In genomic region chr16:56847173-56847948, GRCh38 we compare ENCODE assay signal across 10 cellular contexts. TPM values are rescaled to one million over a fixed set of nuclear protein-coding genes. Genes with fewer than 3 reads are reported as not detected.
DNase-seq lines count a peak whose midpoint lies in the region; ATAC-seq and TF ChIP-seq lines count a peak whose summit lies in the region.
"Had no signal": no experiment of that assay in that cellular context is flagged by ENCODE, and none has a peak within 500 bp of the region (broad histone marks: within the 10 kb centered on the region; RNA-seq: fewer than 3 reads in every experiment).

No MANE protein-coding gene starts in this region.

- peaks cover 44% of the 10 kb centered on the region for H3F3A ChIP-seq in SK-N-SH (replicated peaks; ENCODE audit: insufficient read depth)

- H3K4me3 ChIP-seq in SK-N-SH (ENCODE audit: low read depth in 2 of 2, low read length in 1 of 2) (no peak overlapping the region), fibroblast of villous mesenchyme (ENCODE audit: low read depth, low read length) (no peak overlapping the region), WERI-Rb-1 (ENCODE audit: low read depth, low read length) (no peak overlapping the region)
- H3K4me3 ChIP-seq: A549 had no signal

- H3K4me1 Mint-ChIP-seq in T-helper 1 cell treated with Interleukin-12 subunit alpha and Interleukin-12 subunit beta and Interleukin-4 antibody, amounts not matched to agents 30 μg/mL and 1 μg/mL, for 36 hours (ENCODE audit: low read depth) = peaks cover 15% of the 10 kb centered on the region
- peaks cover 18% of the 10 kb centered on the region for H3K4me1 Mint-ChIP-seq in stimulated activated effector memory CD8-positive, alpha-beta T cell treated with anti-CD3 and anti-CD28 coated beads, Interleukin-12 subunit alpha, Interleukin-12 subunit beta, amount 100 ng/mL, for 72 hours

- H3K4me3 Mint-ChIP-seq in T-helper 1 cell treated with Interleukin-12 subunit alpha and Interleukin-12 subunit beta and Interleukin-4 antibody, amounts not matched to agents 30 μg/mL and 1 μg/mL, for 36 hours = no peak overlapping the region
- H3K4me3 Mint-ChIP-seq in stimulated activated effector memory CD8-positive, alpha-beta T cell treated with anti-CD3 and anti-CD28 coated beads, Interleukin-12 subunit alpha, Interleukin-12 subunit beta, amount 100 ng/mL, for 72 hours = peak overlapping the region; percentile 25

- H3K27ac Mint-ChIP-seq in T-helper 1 cell treated with Interleukin-12 subunit alpha and Interleukin-12 subunit beta and Interleukin-4 antibody, amounts not matched to agents 30 μg/mL and 1 μg/mL, for 36 hours = peak overlapping the region; percentile 52
- H3K27ac Mint-ChIP-seq in stimulated activated effector memory CD8-positive, alpha-beta T cell treated with anti-CD3 and anti-CD28 coated beads, Interleukin-12 subunit alpha, Interleukin-12 subunit beta, amount 100 ng/mL, for 72 hours = peak overlapping the region; percentile 7

- ATAC-seq in SK-N-SH treated with all-trans-retinoic acid at 6 μM for 48 hours (no peak; the same call in 2 of the 3 replicates), esophagus mucosa (no peak), HG02970 (IDR thresholded peaks at IDR 0.05; ENCODE audit: low FRiP score, unreplicated experiment) (no peak)
- peak; percentile 68 for ATAC-seq in stimulated activated effector memory CD8-positive, alpha-beta T cell treated with anti-CD3 and anti-CD28 coated beads, Interleukin-12 subunit alpha, Interleukin-12 subunit beta, amount 100 ng/mL, for 72 hours

- POLR2A ChIA-PET in SK-N-SH (lab: Yijun Ruan, JAX) = no interaction called here

- DNase-seq in SK-N-SH (no peak), fibroblast of villous mesenchyme (ENCODE audit: low read depth) (peak; percentile 37), WERI-Rb-1 (no peak)
- DNase-seq in stimulated activated effector memory CD8-positive, alpha-beta T cell treated with anti-CD3 and anti-CD28 coated beads, Interleukin-12 subunit alpha, Interleukin-12 subunit beta, amount 100 ng/mL, for 72 hours (ENCODE audit: low spot score in 2 of 2) = no peak

- no peaks in the 10 kb centered on the region for H3K27me3 Mint-ChIP-seq in T-helper 1 cell treated with Interleukin-12 subunit alpha and Interleukin-12 subunit beta and Interleukin-4 antibody, amounts not matched to agents 30 μg/mL and 1 μg/mL, for 36 hours (ENCODE audit: low read depth)

- peak overlapping the region; percentile 60 for H3K4me2 ChIP-seq in SK-N-SH

- TF ChIP-seq RAD21 in SK-N-SH (IDR thresholded peaks at IDR 0.05; ENCODE audit: low read length) = no peak

- no peaks in the 10 kb centered on the region for H4K20me1 ChIP-seq in SK-N-SH (ENCODE audit: insufficient read depth)

- peaks cover 17 to 23% of the 10 kb centered on the region in 2 experiments for H3K36me3 ChIP-seq in SK-N-SH (replicated peaks in 1 of 2; ENCODE audit: control insufficient read depth in 1 of 2, insufficient read depth in 2 of 2, low read length in 1 of 2)
- H3K36me3 ChIP-seq in WERI-Rb-1 = peaks cover 23% of the 10 kb centered on the region

- TF ChIP-seq CTCF in SK-N-SH (IDR thresholded peaks at IDR 0.05) = no peak
- TF ChIP-seq CTCF in fibroblast of villous mesenchyme (IDR thresholded peaks at IDR 0.05; ENCODE audit: insufficient read depth, low read depth, low read length) = no peak
- no peak for TF ChIP-seq CTCF in WERI-Rb-1 (IDR thresholded peaks at IDR 0.05; ENCODE audit: low read depth, low read length)

- no peaks in the 10 kb centered on the region for H3K9me3 ChIP-seq in SK-N-SH
- no peaks in the 10 kb centered on the region for H3K9me3 ChIP-seq in WERI-Rb-1 (ENCODE audit: severe bottlenecking)
- H3K9me3 ChIP-seq: A549 had no signal

- TF ChIP-seq EP300 in SK-N-SH (IDR thresholded peaks at IDR 0.05; ENCODE audit: borderline replicate concordance in 1 of 2, low read depth in 1 of 2, low read length in 1 of 2) = no peak

- no peaks in the 10 kb centered on the region for H3K79me2 ChIP-seq in SK-N-SH (ENCODE audit: insufficient read depth)

- peaks cover 22% of the 10 kb centered on the region for H3K36me3 Mint-ChIP-seq in T-helper 1 cell treated with Interleukin-12 subunit alpha and Interleukin-12 subunit beta and Interleukin-4 antibody, amounts not matched to agents 30 μg/mL and 1 μg/mL, for 36 hours (ENCODE audit: low read depth)
- H3K36me3 Mint-ChIP-seq in stimulated activated effector memory CD8-positive, alpha-beta T cell treated with anti-CD3 and anti-CD28 coated beads, Interleukin-12 subunit alpha, Interleukin-12 subunit beta, amount 100 ng/mL, for 72 hours = peaks cover 38% of the 10 kb centered on the region

- peaks cover 8% of the 10 kb centered on the region for H3K9me3 Mint-ChIP-seq in T-helper 1 cell treated with Interleukin-12 subunit alpha and Interleukin-12 subunit beta and Interleukin-4 antibody, amounts not matched to agents 30 μg/mL and 1 μg/mL, for 36 hours
- H3K9me3 Mint-ChIP-seq in stimulated activated effector memory CD8-positive, alpha-beta T cell treated with anti-CD3 and anti-CD28 coated beads, Interleukin-12 subunit alpha, Interleukin-12 subunit beta, amount 100 ng/mL, for 72 hours = no peaks in the 10 kb centered on the region

- H3K27me3 ChIP-seq in SK-N-SH (ENCODE audit: insufficient read depth) (no peaks in the 10 kb centered on the region), WERI-Rb-1 (ENCODE audit: insufficient read depth, low read depth, severe bottlenecking) (no peaks in the 10 kb centered on the region)

- no peaks in the 10 kb centered on the region for H3K9me2 ChIP-seq in SK-N-SH

- H3K27ac ChIP-seq in SK-N-SH (ENCODE audit: low read depth in 2 of 2, low read length in 1 of 2) (peak overlapping the region; percentile 77 to 85), WERI-Rb-1 (no peak overlapping the region)

- 72% methylated on average over 10 of the region's 10 CpGs for WGBS in SK-N-SH (ENCODE audit: low lambda C conversion rate)

- peaks cover 37 to 46% of the 10 kb centered on the region in 2 experiments for H3K4me1 ChIP-seq in SK-N-SH (ENCODE audit: control insufficient read depth in 1 of 2, insufficient read depth in 2 of 2, low read depth in 1 of 2, low read length in 1 of 2)

- H3K9ac ChIP-seq in SK-N-SH = peak overlapping the region; percentile 42; the same call in 1 of the 2 replicates

- CTCF ChIA-PET in SK-N-SH (lab: Yijun Ruan, JAX) = interaction anchor here (0.7 to 2.4 kb wide), 4 partner anchors 20 to 118 kb away, joined by 3 to 10 read pairs (median 4); no protein-coding TSS in a partner anchor

- peak overlapping the region; percentile 69; the same call in 1 of the 2 replicates for H2AFZ ChIP-seq in SK-N-SH (ENCODE audit: low read depth)

TF ChIP-seq in SK-N-SH, 30 proteins besides CTCF, POLR2A, EP300 and RAD21 (continues in another document):
- TF ChIP-seq, protein P1, sequence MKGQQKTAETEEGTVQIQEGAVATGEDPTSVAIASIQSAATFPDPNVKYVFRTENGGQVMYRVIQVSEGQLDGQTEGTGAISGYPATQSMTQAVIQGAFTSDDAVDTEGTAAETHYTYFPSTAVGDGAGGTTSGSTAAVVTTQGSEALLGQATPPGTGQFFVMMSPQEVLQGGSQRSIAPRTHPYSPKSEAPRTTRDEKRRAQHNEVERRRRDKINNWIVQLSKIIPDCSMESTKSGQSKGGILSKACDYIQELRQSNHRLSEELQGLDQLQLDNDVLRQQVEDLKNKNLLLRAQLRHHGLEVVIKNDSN (IDR thresholded peaks at IDR 0.05; ENCODE audit: borderline replicate concordance, low read depth) = no peak
- no peak for TF ChIP-seq GABPA (IDR thresholded peaks at IDR 0.05; ENCODE audit: low read depth)
- TF ChIP-seq NFIC (IDR thresholded peaks at IDR 0.05; ENCODE audit: borderline replicate concordance) = no peak
- TF ChIP-seq, protein P2, sequence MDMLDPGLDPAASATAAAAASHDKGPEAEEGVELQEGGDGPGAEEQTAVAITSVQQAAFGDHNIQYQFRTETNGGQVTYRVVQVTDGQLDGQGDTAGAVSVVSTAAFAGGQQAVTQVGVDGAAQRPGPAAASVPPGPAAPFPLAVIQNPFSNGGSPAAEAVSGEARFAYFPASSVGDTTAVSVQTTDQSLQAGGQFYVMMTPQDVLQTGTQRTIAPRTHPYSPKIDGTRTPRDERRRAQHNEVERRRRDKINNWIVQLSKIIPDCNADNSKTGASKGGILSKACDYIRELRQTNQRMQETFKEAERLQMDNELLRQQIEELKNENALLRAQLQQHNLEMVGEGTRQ (IDR thresholded peaks at IDR 0.05; ENCODE audit: borderline replicate concordance, low read depth, low read length) = no peak

TF ChIP-seq in SK-N-SH treated with all-trans-retinoic acid at 6 μM for 48 hours, 23 proteins besides CTCF, POLR2A, EP300 and RAD21 (continues in another document):
- TF ChIP-seq, protein P3, sequence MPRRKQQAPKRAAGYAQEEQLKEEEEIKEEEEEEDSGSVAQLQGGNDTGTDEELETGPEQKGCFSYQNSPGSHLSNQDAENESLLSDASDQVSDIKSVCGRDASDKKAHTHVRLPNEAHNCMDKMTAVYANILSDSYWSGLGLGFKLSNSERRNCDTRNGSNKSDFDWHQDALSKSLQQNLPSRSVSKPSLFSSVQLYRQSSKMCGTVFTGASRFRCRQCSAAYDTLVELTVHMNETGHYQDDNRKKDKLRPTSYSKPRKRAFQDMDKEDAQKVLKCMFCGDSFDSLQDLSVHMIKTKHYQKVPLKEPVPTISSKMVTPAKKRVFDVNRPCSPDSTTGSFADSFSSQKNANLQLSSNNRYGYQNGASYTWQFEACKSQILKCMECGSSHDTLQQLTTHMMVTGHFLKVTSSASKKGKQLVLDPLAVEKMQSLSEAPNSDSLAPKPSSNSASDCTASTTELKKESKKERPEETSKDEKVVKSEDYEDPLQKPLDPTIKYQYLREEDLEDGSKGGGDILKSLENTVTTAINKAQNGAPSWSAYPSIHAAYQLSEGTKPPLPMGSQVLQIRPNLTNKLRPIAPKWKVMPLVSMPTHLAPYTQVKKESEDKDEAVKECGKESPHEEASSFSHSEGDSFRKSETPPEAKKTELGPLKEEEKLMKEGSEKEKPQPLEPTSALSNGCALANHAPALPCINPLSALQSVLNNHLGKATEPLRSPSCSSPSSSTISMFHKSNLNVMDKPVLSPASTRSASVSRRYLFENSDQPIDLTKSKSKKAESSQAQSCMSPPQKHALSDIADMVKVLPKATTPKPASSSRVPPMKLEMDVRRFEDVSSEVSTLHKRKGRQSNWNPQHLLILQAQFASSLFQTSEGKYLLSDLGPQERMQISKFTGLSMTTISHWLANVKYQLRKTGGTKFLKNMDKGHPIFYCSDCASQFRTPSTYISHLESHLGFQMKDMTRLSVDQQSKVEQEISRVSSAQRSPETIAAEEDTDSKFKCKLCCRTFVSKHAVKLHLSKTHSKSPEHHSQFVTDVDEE (CRISPR knock-in tag; IDR thresholded peaks at IDR 0.05) = no peak
- no peak for TF ChIP-seq OSR1 (CRISPR knock-in tag; IDR thresholded peaks at IDR 0.05)

RNA-seq across cellular contexts. Expression of gene SLC12A3, which starts 17.6 kb away (rescaled TPM):
- polyA plus RNA-seq in SK-N-SH (2012; rRNA removed) = not detected in 2 replicates
- polyA plus RNA-seq in SK-N-SH (2012; cell fraction: cytosol; rRNA removed) = not detected in 2 replicates
- polyA plus RNA-seq in SK-N-SH (2012; cell fraction: nucleus; rRNA removed) = not detected in 2 replicates
- not detected in 2 replicates for total RNA-seq in fibroblast of villous mesenchyme
- total RNA-seq in esophagus mucosa = not detected
- total RNA-seq: ureter had no signal
